Comparison of ENCODE assay signal across 23 cellular contexts in the genomic region with DNA sequence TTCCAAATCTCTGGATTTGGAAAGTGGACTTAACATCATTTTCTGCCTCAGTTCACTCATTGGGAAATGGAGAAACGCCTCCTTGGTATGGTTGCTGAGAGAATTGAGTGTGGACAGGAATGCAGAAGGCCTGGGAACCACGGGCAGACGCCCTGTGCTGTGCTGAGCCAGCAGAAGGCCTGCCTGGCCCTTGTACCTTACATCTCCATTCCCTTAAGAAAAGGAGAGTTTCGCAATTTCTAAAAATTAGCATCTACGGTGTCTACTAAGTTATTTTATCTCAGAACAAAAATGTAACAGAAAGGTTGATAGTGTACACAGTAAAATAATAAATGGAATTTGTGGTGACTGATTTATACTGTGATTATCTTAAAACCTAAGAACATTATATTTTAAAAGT.
"Had no signal": no experiment of that assay in that cellular context is flagged by ENCODE, and none has a peak within 500 bp of the region (broad histone marks: within the 10 kb centered on the region; RNA-seq: fewer than 3 reads in every experiment).

No MANE protein-coding gene starts in this region.

- H3K36me3 Mint-ChIP-seq: naive thymus-derived CD4-positive, alpha-beta T cell; stimulated activated naive B cell treated with anti-CD40 and anti-IgM and Interleukin-4, amounts not matched to agents 10 μg/mL and 1 μg/mL and 100 μg/mL, for 72 hours had no signal

- DNase-seq: effector memory CD8-positive, alpha-beta T cell; esophagus squamous epithelium; foreskin keratinocyte; kidney; left cardiac atrium; left ventricle myocardium inferior; lower lobe of right lung; mesendoderm; naive thymus-derived CD4-positive, alpha-beta T cell; nucleus accumbens; pancreas; stimulated activated CD4-positive, alpha-beta T cell treated with anti-CD3 and anti-CD28 coated beads, Interleukin-2, amount 100 ng/mL, for 24 hours; stimulated activated CD4-positive, alpha-beta T cell treated with anti-CD3 and anti-CD28 coated beads, Interleukin-4, amount 100 ng/mL, for 4 hours; stimulated activated naive B cell treated with anti-CD40 and anti-IgM and Interleukin-4, amounts not matched to agents 10 μg/mL and 1 μg/mL and 100 μg/mL, for 72 hours; stimulated activated naive CD8-positive, alpha-beta T cell treated with anti-CD3 and anti-CD28 coated beads, Interleukin-15, amount 100 ng/mL, for 72 hours; testis; upper lobe of right lung had no signal

- H3K4me3 ChIP-seq: esophagus squamous epithelium, left ventricle myocardium inferior, lower lobe of right lung, pancreas, testis, tibial nerve, upper lobe of right lung, vagina had no signal

- ATAC-seq: effector memory CD8-positive, alpha-beta T cell; foreskin keratinocyte; left cardiac atrium; lower lobe of right lung; naive thymus-derived CD4-positive, alpha-beta T cell; pancreas; sciatic nerve; stimulated activated naive B cell treated with anti-CD40 and anti-IgM and Interleukin-4, amounts not matched to agents 10 μg/mL and 1 μg/mL and 100 μg/mL, for 72 hours; stimulated activated naive CD8-positive, alpha-beta T cell treated with anti-CD3 and anti-CD28 coated beads, Interleukin-15, amount 100 ng/mL, for 72 hours; upper lobe of right lung had no signal

- H3K4me3 Mint-ChIP-seq: dendritic cell treated with granulocyte-macrophage colony-stimulating factor and Interleukin-4, amounts not matched to agents 40 ng/mL and 50 ng/mL, for 4 days; effector memory CD8-positive, alpha-beta T cell; naive thymus-derived CD4-positive, alpha-beta T cell; stimulated activated naive B cell treated with anti-CD40 and anti-IgM and Interleukin-4, amounts not matched to agents 10 μg/mL and 1 μg/mL and 100 μg/mL, for 72 hours; stimulated activated naive CD8-positive, alpha-beta T cell treated with anti-CD3 and anti-CD28 coated beads, Interleukin-15, amount 100 ng/mL, for 72 hours had no signal

- H3K36me3 ChIP-seq: esophagus squamous epithelium, left ventricle myocardium inferior, lower lobe of right lung, pancreas, tibial nerve, upper lobe of right lung, vagina had no signal

- H3K27ac ChIP-seq: epithelial cell of prostate, esophagus squamous epithelium, foreskin keratinocyte, left ventricle myocardium inferior, lower lobe of right lung, pancreas, testis, tibial nerve, upper lobe of right lung, vagina had no signal

- H3K27me3 ChIP-seq: foreskin keratinocyte, pancreas, testis, tibial nerve, upper lobe of right lung, vagina had no signal

- H3K9me3 Mint-ChIP-seq: dendritic cell treated with granulocyte-macrophage colony-stimulating factor and Interleukin-4, amounts not matched to agents 40 ng/mL and 50 ng/mL, for 4 days; effector memory CD8-positive, alpha-beta T cell; stimulated activated naive B cell treated with anti-CD40 and anti-IgM and Interleukin-4, amounts not matched to agents 10 μg/mL and 1 μg/mL and 100 μg/mL, for 72 hours; stimulated activated naive CD8-positive, alpha-beta T cell treated with anti-CD3 and anti-CD28 coated beads, Interleukin-15, amount 100 ng/mL, for 72 hours had no signal

- H3K9me3 ChIP-seq: esophagus squamous epithelium, left ventricle myocardium inferior, lower lobe of right lung, pancreas, testis, tibial nerve, upper lobe of right lung, vagina had no signal

- H3K4me1 Mint-ChIP-seq: stimulated activated naive B cell treated with anti-CD40 and anti-IgM and Interleukin-4, amounts not matched to agents 10 μg/mL and 1 μg/mL and 100 μg/mL, for 72 hours; stimulated activated naive CD8-positive, alpha-beta T cell treated with anti-CD3 and anti-CD28 coated beads, Interleukin-15, amount 100 ng/mL, for 72 hours had no signal

- H3K27me3 Mint-ChIP-seq: naive thymus-derived CD4-positive, alpha-beta T cell; progenitor cell of endocrine pancreas; stimulated activated naive CD8-positive, alpha-beta T cell treated with anti-CD3 and anti-CD28 coated beads, Interleukin-15, amount 100 ng/mL, for 72 hours had no signal

- H3K4me1 ChIP-seq: esophagus squamous epithelium, foreskin keratinocyte, left ventricle myocardium inferior, lower lobe of right lung, testis, tibial nerve, upper lobe of right lung, vagina had no signal

- H3K27ac Mint-ChIP-seq: dendritic cell treated with granulocyte-macrophage colony-stimulating factor and Interleukin-4, amounts not matched to agents 40 ng/mL and 50 ng/mL, for 4 days; effector memory CD8-positive, alpha-beta T cell; progenitor cell of endocrine pancreas; stimulated activated naive B cell treated with anti-CD40 and anti-IgM and Interleukin-4, amounts not matched to agents 10 μg/mL and 1 μg/mL and 100 μg/mL, for 72 hours had no signal
